Comparison of ENCODE assay signal across 1 cellular context in genomic region chr1:161457165-161457564, GRCh38.
A peak's percentile ranks its signal among the peaks of the same experiment; 100 is the strongest.
TF ChIP-seq lines count a peak whose summit lies in the region.

No MANE protein-coding gene starts in this region.

TF ChIP-seq in K562, 482 proteins besides CTCF, POLR2A, EP300 and RAD21:
- TF ChIP-seq PCBP1 (IDR thresholded peaks at IDR 0.05; ENCODE audit: low read depth, low read length, poor library complexity, severe bottlenecking) (peak; percentile 24), SAFB (IDR thresholded peaks at IDR 0.05; ENCODE audit: borderline replicate concordance, low read depth, low read length) (peak; percentile 68; the same call in 1 of the 2 replicates)
